In the genomic region with DNA sequence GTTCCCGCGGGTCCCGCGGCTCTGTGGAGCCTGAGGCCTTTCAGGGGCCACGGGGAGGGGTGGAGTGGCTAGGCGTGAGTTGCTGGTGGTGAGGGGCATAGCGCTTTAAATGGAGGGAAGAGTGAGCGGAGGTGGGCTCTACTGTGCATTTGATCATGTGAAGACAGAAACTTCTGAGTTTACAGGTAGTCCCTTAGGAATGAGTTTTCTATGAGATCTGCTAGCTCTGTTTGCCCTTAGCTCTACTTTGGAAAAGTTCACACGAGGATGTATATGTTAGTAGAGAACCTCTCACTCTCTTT, we compare ENCODE assay signal across 10 cellular contexts. TPM values are rescaled to one million over a fixed set of nuclear protein-coding genes. Genes with fewer than 3 reads are reported as not detected.
DNase-seq lines count a peak whose midpoint lies in the region; ATAC-seq and TF ChIP-seq lines count a peak whose summit lies in the region.
"Had no signal": no experiment of that assay in that cellular context is flagged by ENCODE, and none has a peak within 500 bp of the region (broad histone marks: within the 10 kb centered on the region; RNA-seq: fewer than 3 reads in every experiment).

No MANE protein-coding gene starts in this region.

- TF ChIP-seq CTCF in body of pancreas (IDR thresholded peaks at IDR 0.05) = no peak
- no peak for TF ChIP-seq CTCF in lower leg skin (IDR thresholded peaks at IDR 0.05)
- TF ChIP-seq CTCF in thoracic aorta (IDR thresholded peaks at IDR 0.05) = no peak

- H3K4me3 ChIP-seq in body of pancreas = no peak overlapping the region
- H3K4me3 ChIP-seq in lower leg skin (ENCODE audit: low read depth, poor library complexity, severe bottlenecking) = peak overlapping the region; percentile 43
- H3K4me3 ChIP-seq in thoracic aorta = peak overlapping the region; percentile 89

- no peak overlapping the region for H3K27ac Mint-ChIP-seq in activated CD4-positive, alpha-beta T cell treated with anti-CD3 and anti-CD28 coated beads, Interleukin-2, amount 10 ng/mL, durations not matched to agents 24 days and 14 days

- peaks cover 20% of the 10 kb centered on the region for H3K27me3 Mint-ChIP-seq in activated CD4-positive, alpha-beta T cell treated with anti-CD3 and anti-CD28 coated beads, Interleukin-2, amount 10 ng/mL, durations not matched to agents 24 days and 14 days

- WGBS in body of pancreas, 2 donors = 22 to 32% methylated on average over 9 of the region's 9 CpGs
- 27 to 31% methylated on average over 9 of the region's 9 CpGs for WGBS in lower leg skin, 2 donors

- H3K36me3 Mint-ChIP-seq in activated CD4-positive, alpha-beta T cell treated with anti-CD3 and anti-CD28 coated beads, Interleukin-2, amount 10 ng/mL, durations not matched to agents 24 days and 14 days (ENCODE audit: low read depth) = no peaks in the 10 kb centered on the region

- no peak for ATAC-seq in body of pancreas
- ATAC-seq in thoracic aorta (ENCODE audit: insufficient number of reproducible peaks, low FRiP score, low read depth) = no peak
- ATAC-seq in HG02981 (IDR thresholded peaks at IDR 0.05; ENCODE audit: unreplicated experiment) = no peak
- ATAC-seq: PC-3 had no signal

- TF ChIP-seq POLR2A in body of pancreas (IDR thresholded peaks at IDR 0.05) = no peak
- no peak for TF ChIP-seq POLR2A in lower leg skin (IDR thresholded peaks at IDR 0.05)

- H3K9me3 ChIP-seq in body of pancreas (no peaks in the 10 kb centered on the region), thoracic aorta (no peaks in the 10 kb centered on the region)

- H3K27me3 ChIP-seq in body of pancreas (no peaks in the 10 kb centered on the region), thoracic aorta (replicated peaks; ENCODE audit: insufficient read depth) (no peaks in the 10 kb centered on the region)

- peaks cover 13% of the 10 kb centered on the region for H3K4me1 Mint-ChIP-seq in activated CD4-positive, alpha-beta T cell treated with anti-CD3 and anti-CD28 coated beads, Interleukin-2, amount 10 ng/mL, durations not matched to agents 24 days and 14 days

- H3K4me1 ChIP-seq in body of pancreas = peaks cover 14% of the 10 kb centered on the region
- H3K4me1 ChIP-seq in thoracic aorta (ENCODE audit: control insufficient read depth in 1 of 2, low read depth in 2 of 2) = peaks cover 6 to 9% of the 10 kb centered on the region in 2 donors

- H3K27ac ChIP-seq in body of pancreas = peak overlapping the region in 3 of 4 donors; percentile 26 to 48 (median 30)
- peak overlapping the region; percentile 14 to 56 for H3K27ac ChIP-seq in thoracic aorta
- H3K27ac ChIP-seq: C4-2B had no signal

- H3K9me3 Mint-ChIP-seq in activated CD4-positive, alpha-beta T cell treated with anti-CD3 and anti-CD28 coated beads, Interleukin-2, amount 10 ng/mL, durations not matched to agents 24 days and 14 days = no peaks in the 10 kb centered on the region

- H3K36me3 ChIP-seq in body of pancreas (replicated peaks in 1 of 2; ENCODE audit: insufficient read depth in 1 of 2, low read depth in 2 of 2) (no peaks in the 10 kb centered on the region), thoracic aorta (no peaks in the 10 kb centered on the region)

- no peak for DNase-seq in activated CD4-positive, alpha-beta T cell treated with anti-CD3 and anti-CD28 coated beads, Interleukin-2, amount 10 ng/mL, durations not matched to agents 24 days and 14 days
- DNase-seq in activated CD4-positive, alpha-beta T cell treated with anti-CD3 and anti-CD28 coated beads for 1 hour = no peak
- DNase-seq in body of pancreas (no peak), lower leg skin (ENCODE audit: low spot score in 2 of 2) (no peak), thoracic aorta (ENCODE audit: low spot score) (no peak), kidney tubule cell (ENCODE audit: low spot score) (no peak), MV-4-11 (lab: John Stamatoyannopoulos, UW) (no peak)
- DNase-seq: PC-3 had no signal

- peak overlapping the region; percentile 86 for H3K4me3 Mint-ChIP-seq in activated CD4-positive, alpha-beta T cell treated with anti-CD3 and anti-CD28 coated beads, Interleukin-2, amount 10 ng/mL, durations not matched to agents 24 days and 14 days

- intact Hi-C loops in activated CD4-positive, alpha-beta T cell treated with anti-CD3 and anti-CD28 coated beads, Interleukin-2, amount 10 ng/mL, durations not matched to agents 24 days and 14 days (cut with micrococcal nuclease) = loop anchor here (10.0 kb wide), 2 partner anchors 80 to 180 kb away; no protein-coding TSS in a partner anchor
- intact Hi-C loops in body of pancreas (cut with DNase I) = no loop called here
- intact Hi-C loops in lower leg skin (cut with DNase I; ENCODE audit: low total_unique reads) = no loop called here

RNA-seq across cellular contexts. Expression of a gene that starts 0.6 kb away (rescaled TPM):
- 0.28 TPM in 1 of 2 replicates, not detected in the other for total RNA-seq in activated CD4-positive, alpha-beta T cell treated with anti-CD3 and anti-CD28 coated beads, Interleukin-2, amount 10 ng/mL, durations not matched to agents 24 days and 14 days
- total RNA-seq in body of pancreas = 1 to 10 TPM; 1.3 to 2.3 TPM
- 1 to 10 TPM; 1.5 to 3.8 (median 3.0) TPM for total RNA-seq in lower leg skin
- total RNA-seq in thoracic aorta = 1 to 10 TPM; 1.4 to 9.5 TPM
- total RNA-seq: PC-3 had no signal

Comparison
In these comparisons a context has a peak if more than half of its experiments do, and no peak if none do; other contexts are left out.
1. H3K4me3 ChIP-seq: peak in lower leg skin (single experiment) and thoracic aorta (single experiment); none in body of pancreas (0 of 2).